Comparison of ENCODE assay signal across 16 cellular contexts in genomic region chr1:44067258-44068250, GRCh38. TPM values are rescaled to one million over a fixed set of nuclear protein-coding genes. Genes with fewer than 3 reads are reported as not detected.
DNase-seq lines count a peak whose midpoint lies in the region; ATAC-seq and TF ChIP-seq lines count a peak whose summit lies in the region.
"Had no signal": no experiment of that assay in that cellular context is flagged by ENCODE, and none has a peak within 500 bp of the region (broad histone marks: within the 10 kb centered on the region; RNA-seq: fewer than 3 reads in every experiment).

No MANE protein-coding gene starts in this region.

- no peaks in the 10 kb centered on the region for H3K36me3 Mint-ChIP-seq in T-cell
- H3K36me3 Mint-ChIP-seq in Calu3 (ENCODE audit: insufficient read depth, unreplicated experiment): no peaks in the 10 kb centered on the region

- peaks cover 0 to 6% (median 0%) of the 10 kb centered on the region in 3 donors for H3K4me1 Mint-ChIP-seq in T-cell
- H3K4me1 Mint-ChIP-seq in Calu3 (ENCODE audit: low read depth, unreplicated experiment): peaks cover 19% of the 10 kb centered on the region

- H3K4me2 ChIP-seq in DOHH2 (ENCODE audit: low read length) (peak overlapping the region; percentile 46), PC-9 (peak overlapping the region; percentile 60)

- H3K9me2 ChIP-seq in DOHH2 (replicated peaks; ENCODE audit: control insufficient read depth, low read length) (no peaks in the 10 kb centered on the region), PC-9 (ENCODE audit: insufficient read depth) (no peaks in the 10 kb centered on the region)

- H3K27me3 ChIP-seq in DOHH2 (ENCODE audit: control insufficient read depth, low read length) (0 out of 2 replicates have a peak, but pooled peaks cover 9% of the 10 kb centered on the region), PC-9 (ENCODE audit: insufficient read depth, low read depth) (no peaks in the 10 kb centered on the region), lower lobe of right lung (ENCODE audit: low read depth) (no peaks in the 10 kb centered on the region), tibial artery (no peaks in the 10 kb centered on the region)

- H3F3A ChIP-seq in DOHH2 (ENCODE audit: control insufficient read depth, insufficient read depth) (no peaks in the 10 kb centered on the region), PC-9 (ENCODE audit: insufficient read depth, low read depth) (peaks cover 5% of the 10 kb centered on the region; the same call in 1 of the 2 replicates)

- ATAC-seq in GM18868 (IDR thresholded peaks at IDR 0.05; ENCODE audit: unreplicated experiment) (peak; percentile 47), lower lobe of right lung (peak; percentile 48 to 55), T-cell (replicated peaks in 1 of 4) (no peak)
- ATAC-seq: PC-3 had no signal

- POLR2A ChIA-PET in PC-9 (lab: Charles Lee; ENCODE audit: unreplicated experiment): interaction anchor here (0.6 to 0.7 kb wide), 2 partner anchors 18 to 213 kb away, joined by 10 to 16 read pairs; no protein-coding TSS in a partner anchor
- POLR2A ChIA-PET in T-cell (lab: Charles Lee): no interaction called here

- BruUV-seq in PC-9 (replicated peaks; lab: Mats Ljungman, UMichigan) (no TSS peak), Calu3 (replicated peaks; lab: Mats Ljungman, UMichigan) (no TSS peak)

- H3K9me3 ChIP-seq in DOHH2 (ENCODE audit: control insufficient read depth, insufficient read depth, low read length): no peaks in the 10 kb centered on the region
- H3K9me3 ChIP-seq in PC-9 (ENCODE audit: insufficient read depth, low read depth): no peaks in the 10 kb centered on the region
- no peaks in the 10 kb centered on the region for H3K9me3 ChIP-seq in lower lobe of right lung
- H3K9me3 ChIP-seq in tibial artery: no peaks in the 10 kb centered on the region

- H3K79me2 ChIP-seq in DOHH2 (ENCODE audit: control insufficient read depth, low read length) (no peaks in the 10 kb centered on the region), PC-9 (ENCODE audit: low read depth) (no peaks in the 10 kb centered on the region)

- H2AFZ ChIP-seq in PC-9: no peak overlapping the region

- no peak for TF ChIP-seq CTCF in DOHH2 (IDR thresholded peaks at IDR 0.05; ENCODE audit: low read depth, low read length, poor library complexity, severe bottlenecking)
- TF ChIP-seq CTCF in PC-9 (conservative IDR thresholded peaks at IDR 0.05): no peak
- TF ChIP-seq CTCF in lower lobe of right lung (IDR thresholded peaks at IDR 0.05): no peak
- TF ChIP-seq CTCF in tibial artery (IDR thresholded peaks at IDR 0.05): no peak
- TF ChIP-seq CTCF in Calu3 (IDR thresholded peaks at IDR 0.05; ENCODE audit: unreplicated experiment): no peak

- no peaks in the 10 kb centered on the region for H3K36me3 ChIP-seq in DOHH2 (ENCODE audit: control insufficient read depth, low read length)
- H3K36me3 ChIP-seq in PC-9 (ENCODE audit: low read depth): no peaks in the 10 kb centered on the region
- no peaks in the 10 kb centered on the region for H3K36me3 ChIP-seq in lower lobe of right lung
- H3K36me3 ChIP-seq in tibial artery: no peaks in the 10 kb centered on the region

- no peak for DNase-seq in PC-9
- DNase-seq in lower lobe of right lung: no peak
- no peak for DNase-seq in tibial artery
- DNase-seq in T-cell: no peak
- no peak for DNase-seq in Calu3
- DNase-seq in NCI-H1436 treated with DMSO at 0.1 percent for 48 hours (lab: John Stamatoyannopoulos, UW): no peak
- DNase-seq: activated CD4-positive, CD25-positive, alpha-beta regulatory T cell treated with anti-CD3 and anti-CD28 coated beads, Interleukin-2, amount 50 U/mL, for 72 hours; activated naive CD8-positive, alpha-beta T cell treated with anti-CD3 and anti-CD28 coated beads, Interleukin-2, amount 10 ng/mL, durations not matched to agents 7 days and 5 days; foreskin melanocyte; NCI-H446 treated with DMSO at 0.1 percent for 48 hours; PC-3; T-helper 1 cell had no signal

- H3K27ac ChIP-seq in DOHH2 (ENCODE audit: low read depth, low read length) (no peak overlapping the region), PC-9 (peak overlapping the region; percentile 42), lower lobe of right lung (peak overlapping the region; percentile 43), tibial artery (no peak overlapping the region)

- H3K27ac Mint-ChIP-seq in T-cell (no peak overlapping the region), Calu3 (ENCODE audit: unreplicated experiment) (no peak overlapping the region)

- H3K27me3 Mint-ChIP-seq in T-cell (peaks cover 19 to 30% of the 10 kb centered on the region in 2 donors), Calu3 (ENCODE audit: unreplicated experiment) (peaks cover 13% of the 10 kb centered on the region)

- H3K4me3 Mint-ChIP-seq in T-cell (no peak overlapping the region), Calu3 (ENCODE audit: low read depth, unreplicated experiment) (no peak overlapping the region)

- H3K4me1 ChIP-seq in DOHH2 (ENCODE audit: control insufficient read depth, low read length) (peaks cover 22% of the 10 kb centered on the region), PC-9 (replicated peaks; ENCODE audit: insufficient read depth) (peaks cover 25% of the 10 kb centered on the region), lower lobe of right lung (peaks cover 18% of the 10 kb centered on the region), tibial artery (no peaks in the 10 kb centered on the region)

- CTCF ChIA-PET in PC-9 (lab: Charles Lee) (no interaction called here), T-cell (lab: Charles Lee) (no interaction called here), Calu3 (lab: Charles Lee) (no interaction called here)

- H3K4me3 ChIP-seq in DOHH2 (ENCODE audit: low read length): peak overlapping the region; percentile 6; the same call in 1 of the 2 replicates
- H3K4me3 ChIP-seq in PC-9: no peak overlapping the region
- H3K4me3 ChIP-seq in lower lobe of right lung: no peak overlapping the region
- H3K4me3 ChIP-seq in tibial artery: no peak overlapping the region

- intact Hi-C loops in PC-9 (cut with micrococcal nuclease; ENCODE audit: unreplicated experiment): no loop called here
- intact Hi-C loops in lower lobe of right lung (cut with DNase I): no loop called here
- intact Hi-C loops in tibial artery (cut with DNase I; ENCODE audit: low total_unique reads): no loop called here
- intact Hi-C loops in Calu3 (cut with micrococcal nuclease; ENCODE audit: unreplicated experiment): no loop called here

- H4K20me1 ChIP-seq in DOHH2 (ENCODE audit: control insufficient read depth, insufficient read depth, low read depth, low read length) (no peaks in the 10 kb centered on the region), PC-9 (ENCODE audit: insufficient read depth) (no peaks in the 10 kb centered on the region)

- H3K9me3 Mint-ChIP-seq in T-cell (no peaks in the 10 kb centered on the region), Calu3 (ENCODE audit: low read depth, unreplicated experiment) (peaks cover 2% of the 10 kb centered on the region)
- H3K9me3 Mint-ChIP-seq: activated naive CD8-positive, alpha-beta T cell treated with anti-CD3 and anti-CD28 coated beads, Interleukin-2, amount 10 ng/mL, durations not matched to agents 7 days and 5 days had no signal

RNA-seq across cellular contexts. Expression of gene SLC6A9, which starts 36.3 kb away (rescaled TPM):
- 57.7 and 70.1 TPM in 2 replicates for total RNA-seq in PC-9 (2021)
- 24.2 TPM for total RNA-seq in lower lobe of right lung
- total RNA-seq in T-cell: 1 to 10 TPM in 4 of 5 donors, not detected in 1; 1.4 to 8.2 (median 6.3) TPM
- 18.2 and 19.5 TPM in 2 replicates for total RNA-seq in Calu3 (2022)

RNA-seq across cellular contexts. Expression of gene KLF17, which starts 51.1 kb away (rescaled TPM):
- not detected in 2 replicates for total RNA-seq in PC-9 (2021)
- 0.47 TPM for total RNA-seq in lower lobe of right lung
- total RNA-seq in T-cell: not detected
- total RNA-seq in Calu3 (2022): not detected in 2 replicates
- total RNA-seq: activated naive CD8-positive, alpha-beta T cell treated with anti-CD3 and anti-CD28 coated beads, Interleukin-2, amount 10 ng/mL, durations not matched to agents 7 days and 5 days; cerebellum; mucosa of gallbladder had no signal

Comparison
In these comparisons a context has a peak if more than half of its experiments do, and no peak if none do; other contexts are left out.
1. H3K27ac ChIP-seq: peak in PC-9 (single experiment) and lower lobe of right lung (single experiment); none in DOHH2 (single experiment) and tibial artery (0 of 2).
2. ATAC-seq: peak in GM18868 (single experiment) and lower lobe of right lung (2 of 2); none in T-cell (0 of 4).